In the genomic region with DNA sequence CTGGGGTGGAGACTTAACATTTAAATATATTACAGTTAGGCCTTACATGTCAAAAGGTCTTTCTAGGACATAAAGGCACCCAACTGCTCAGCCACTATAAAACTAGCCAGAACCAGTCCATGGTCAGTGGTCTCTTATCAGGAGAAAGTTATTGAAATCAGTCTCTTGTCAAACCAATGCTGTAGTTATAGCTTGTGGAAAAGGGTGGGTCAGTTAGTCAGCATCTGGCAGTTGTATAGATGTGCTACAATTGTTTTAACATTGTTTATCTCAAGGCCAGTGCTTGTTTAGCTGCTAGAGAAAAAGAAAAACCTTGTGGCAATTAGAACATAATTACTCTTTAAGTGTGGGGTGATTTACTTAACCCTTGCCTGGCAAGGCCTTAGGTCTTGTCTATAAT, we compare ENCODE assay signal across 18 cellular contexts.
"Had no signal": no experiment of that assay in that cellular context is flagged by ENCODE, and none has a peak within 500 bp of the region (broad histone marks: within the 10 kb centered on the region; RNA-seq: fewer than 3 reads in every experiment).

No MANE protein-coding gene starts in this region.

- H3K27me3 ChIP-seq: esophagus squamous epithelium, tibial artery had no signal

- DNase-seq: activated CD4-positive, alpha-beta T cell treated with anti-CD3 and anti-CD28 coated beads, Interleukin-2, amount 50 U/mL, for 4 hours; activated CD4-positive, CD25-positive, alpha-beta regulatory T cell treated with anti-CD3 and anti-CD28 coated beads, Interleukin-2, amount 50 U/mL, for 72 hours; activated gamma-delta T cell; activated T-cell treated with anti-CD3 and anti-CD28 coated beads, Interleukin-2, amount 50 U/mL, for 72 hours; effector CD8-positive, alpha-beta T cell; esophagus squamous epithelium; foreskin melanocyte; glutamatergic neuron; hypothalamus; midbrain; nephron progenitor cell; nucleus accumbens; posterior cingulate gyrus; stimulated activated naive CD8-positive, alpha-beta T cell treated with anti-CD3 and anti-CD28 coated beads, Interleukin-15, Interleukin-2, amounts not matched to agents 100 U/mL and 50 U/mL, for 24 hours; substantia nigra; T-helper 17 cell; tibial artery had no signal

- H3K9me3 ChIP-seq: esophagus squamous epithelium, tibial artery had no signal

- H3K4me3 ChIP-seq: esophagus squamous epithelium, lung, tibial artery had no signal

- H3K27ac ChIP-seq: esophagus squamous epithelium, tibial artery had no signal
